1 cellular context compared by ENCODE assay signal in genomic region chr7:2555121-2556052, GRCh38.
TF ChIP-seq lines count a peak whose summit lies in the region.

Gene BRAT1, minus strand, starts transcription at chr7:2555524. Its CDS starts 1,093 bp downstream, at chr7:2554431.

TF ChIP-seq in K562, 482 proteins besides CTCF, POLR2A, EP300 and RAD21 (continued from another document and continues in another):
- TF ChIP-seq, protein P1, sequence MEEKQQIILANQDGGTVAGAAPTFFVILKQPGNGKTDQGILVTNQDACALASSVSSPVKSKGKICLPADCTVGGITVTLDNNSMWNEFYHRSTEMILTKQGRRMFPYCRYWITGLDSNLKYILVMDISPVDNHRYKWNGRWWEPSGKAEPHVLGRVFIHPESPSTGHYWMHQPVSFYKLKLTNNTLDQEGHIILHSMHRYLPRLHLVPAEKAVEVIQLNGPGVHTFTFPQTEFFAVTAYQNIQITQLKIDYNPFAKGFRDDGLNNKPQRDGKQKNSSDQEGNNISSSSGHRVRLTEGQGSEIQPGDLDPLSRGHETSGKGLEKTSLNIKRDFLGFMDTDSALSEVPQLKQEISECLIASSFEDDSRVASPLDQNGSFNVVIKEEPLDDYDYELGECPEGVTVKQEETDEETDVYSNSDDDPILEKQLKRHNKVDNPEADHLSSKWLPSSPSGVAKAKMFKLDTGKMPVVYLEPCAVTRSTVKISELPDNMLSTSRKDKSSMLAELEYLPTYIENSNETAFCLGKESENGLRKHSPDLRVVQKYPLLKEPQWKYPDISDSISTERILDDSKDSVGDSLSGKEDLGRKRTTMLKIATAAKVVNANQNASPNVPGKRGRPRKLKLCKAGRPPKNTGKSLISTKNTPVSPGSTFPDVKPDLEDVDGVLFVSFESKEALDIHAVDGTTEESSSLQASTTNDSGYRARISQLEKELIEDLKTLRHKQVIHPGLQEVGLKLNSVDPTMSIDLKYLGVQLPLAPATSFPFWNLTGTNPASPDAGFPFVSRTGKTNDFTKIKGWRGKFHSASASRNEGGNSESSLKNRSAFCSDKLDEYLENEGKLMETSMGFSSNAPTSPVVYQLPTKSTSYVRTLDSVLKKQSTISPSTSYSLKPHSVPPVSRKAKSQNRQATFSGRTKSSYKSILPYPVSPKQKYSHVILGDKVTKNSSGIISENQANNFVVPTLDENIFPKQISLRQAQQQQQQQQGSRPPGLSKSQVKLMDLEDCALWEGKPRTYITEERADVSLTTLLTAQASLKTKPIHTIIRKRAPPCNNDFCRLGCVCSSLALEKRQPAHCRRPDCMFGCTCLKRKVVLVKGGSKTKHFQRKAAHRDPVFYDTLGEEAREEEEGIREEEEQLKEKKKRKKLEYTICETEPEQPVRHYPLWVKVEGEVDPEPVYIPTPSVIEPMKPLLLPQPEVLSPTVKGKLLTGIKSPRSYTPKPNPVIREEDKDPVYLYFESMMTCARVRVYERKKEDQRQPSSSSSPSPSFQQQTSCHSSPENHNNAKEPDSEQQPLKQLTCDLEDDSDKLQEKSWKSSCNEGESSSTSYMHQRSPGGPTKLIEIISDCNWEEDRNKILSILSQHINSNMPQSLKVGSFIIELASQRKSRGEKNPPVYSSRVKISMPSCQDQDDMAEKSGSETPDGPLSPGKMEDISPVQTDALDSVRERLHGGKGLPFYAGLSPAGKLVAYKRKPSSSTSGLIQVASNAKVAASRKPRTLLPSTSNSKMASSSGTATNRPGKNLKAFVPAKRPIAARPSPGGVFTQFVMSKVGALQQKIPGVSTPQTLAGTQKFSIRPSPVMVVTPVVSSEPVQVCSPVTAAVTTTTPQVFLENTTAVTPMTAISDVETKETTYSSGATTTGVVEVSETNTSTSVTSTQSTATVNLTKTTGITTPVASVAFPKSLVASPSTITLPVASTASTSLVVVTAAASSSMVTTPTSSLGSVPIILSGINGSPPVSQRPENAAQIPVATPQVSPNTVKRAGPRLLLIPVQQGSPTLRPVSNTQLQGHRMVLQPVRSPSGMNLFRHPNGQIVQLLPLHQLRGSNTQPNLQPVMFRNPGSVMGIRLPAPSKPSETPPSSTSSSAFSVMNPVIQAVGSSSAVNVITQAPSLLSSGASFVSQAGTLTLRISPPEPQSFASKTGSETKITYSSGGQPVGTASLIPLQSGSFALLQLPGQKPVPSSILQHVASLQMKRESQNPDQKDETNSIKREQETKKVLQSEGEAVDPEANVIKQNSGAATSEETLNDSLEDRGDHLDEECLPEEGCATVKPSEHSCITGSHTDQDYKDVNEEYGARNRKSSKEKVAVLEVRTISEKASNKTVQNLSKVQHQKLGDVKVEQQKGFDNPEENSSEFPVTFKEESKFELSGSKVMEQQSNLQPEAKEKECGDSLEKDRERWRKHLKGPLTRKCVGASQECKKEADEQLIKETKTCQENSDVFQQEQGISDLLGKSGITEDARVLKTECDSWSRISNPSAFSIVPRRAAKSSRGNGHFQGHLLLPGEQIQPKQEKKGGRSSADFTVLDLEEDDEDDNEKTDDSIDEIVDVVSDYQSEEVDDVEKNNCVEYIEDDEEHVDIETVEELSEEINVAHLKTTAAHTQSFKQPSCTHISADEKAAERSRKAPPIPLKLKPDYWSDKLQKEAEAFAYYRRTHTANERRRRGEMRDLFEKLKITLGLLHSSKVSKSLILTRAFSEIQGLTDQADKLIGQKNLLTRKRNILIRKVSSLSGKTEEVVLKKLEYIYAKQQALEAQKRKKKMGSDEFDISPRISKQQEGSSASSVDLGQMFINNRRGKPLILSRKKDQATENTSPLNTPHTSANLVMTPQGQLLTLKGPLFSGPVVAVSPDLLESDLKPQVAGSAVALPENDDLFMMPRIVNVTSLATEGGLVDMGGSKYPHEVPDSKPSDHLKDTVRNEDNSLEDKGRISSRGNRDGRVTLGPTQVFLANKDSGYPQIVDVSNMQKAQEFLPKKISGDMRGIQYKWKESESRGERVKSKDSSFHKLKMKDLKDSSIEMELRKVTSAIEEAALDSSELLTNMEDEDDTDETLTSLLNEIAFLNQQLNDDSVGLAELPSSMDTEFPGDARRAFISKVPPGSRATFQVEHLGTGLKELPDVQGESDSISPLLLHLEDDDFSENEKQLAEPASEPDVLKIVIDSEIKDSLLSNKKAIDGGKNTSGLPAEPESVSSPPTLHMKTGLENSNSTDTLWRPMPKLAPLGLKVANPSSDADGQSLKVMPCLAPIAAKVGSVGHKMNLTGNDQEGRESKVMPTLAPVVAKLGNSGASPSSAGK (IDR thresholded peaks at IDR 0.05): no peak
- TF ChIP-seq ZNF707 (CRISPR knock-in tag; conservative IDR thresholded peaks at IDR 0.05) (no peak), HIVEP1 (CRISPR knock-in tag; IDR thresholded peaks at IDR 0.05) (no peak), IFI16 (CRISPR knock-in tag; IDR thresholded peaks at IDR 0.05) (no peak), MXD1 (CRISPR knock-in tag; IDR thresholded peaks at IDR 0.05; ENCODE audit: borderline replicate concordance, poor library complexity, severe bottlenecking) (no peak), RNF219 (CRISPR knock-in tag; IDR thresholded peaks at IDR 0.05) (no peak), RFX7 (CRISPR knock-in tag; IDR thresholded peaks at IDR 0.05) (no peak), RBFOX2 (IDR thresholded peaks at IDR 0.05; ENCODE audit: low read depth, low read length) (peak; percentile 83), KDM2B (CRISPR knock-in tag; IDR thresholded peaks at IDR 0.05) (no peak), ESRRA (IDR thresholded peaks at IDR 0.05; ENCODE audit: borderline replicate concordance, low read depth) (no peak; the same call in 1 of the 2 replicates), EGR1 (conservative IDR thresholded peaks at IDR 0.05) (peak; percentile 62), LARP7 (IDR thresholded peaks at IDR 0.05) (no peak), CGGBP1 (CRISPR knock-in tag; IDR thresholded peaks at IDR 0.05) (no peak), ZNF253 (CRISPR knock-in tag; conservative IDR thresholded peaks at IDR 0.05) (no peak), NFRKB (IDR thresholded peaks at IDR 0.05; ENCODE audit: low read depth) (0 out of 2 replicates have a peak, but pooled peaks have one; percentile 36), CHD4 (IDR thresholded peaks at IDR 0.05; ENCODE audit: insufficient read depth, insufficient replicate concordance, low read depth, low read length, poor library complexity, severe bottlenecking) (no peak), SRF (CRISPR knock-in tag; IDR thresholded peaks at IDR 0.05) (no peak), ATF7 (IDR thresholded peaks at IDR 0.05) (peak; percentile 99), NFATC3 (IDR thresholded peaks at IDR 0.05) (no peak), GTF2A2 (tag; IDR thresholded peaks at IDR 0.05) (no peak), MAFG (tag; conservative IDR thresholded peaks at IDR 0.05) (no peak), RB1 (IDR thresholded peaks at IDR 0.05; ENCODE audit: low read depth) (peak; percentile 56; the same call in 1 of the 2 replicates), ZNF274 (IDR thresholded peaks at IDR 0.05; ENCODE audit: borderline replicate concordance, low read depth, low read length) (no peak), ZNF445 (CRISPR knock-in tag; IDR thresholded peaks at IDR 0.05; ENCODE audit: low read depth) (no peak), POLR2B (IDR thresholded peaks at IDR 0.05; ENCODE audit: low read depth, partially characterized antibody) (peak; percentile 60), KLF10 (CRISPR knock-in tag; IDR thresholded peaks at IDR 0.05) (no peak)
- TF ChIP-seq, protein P2, sequence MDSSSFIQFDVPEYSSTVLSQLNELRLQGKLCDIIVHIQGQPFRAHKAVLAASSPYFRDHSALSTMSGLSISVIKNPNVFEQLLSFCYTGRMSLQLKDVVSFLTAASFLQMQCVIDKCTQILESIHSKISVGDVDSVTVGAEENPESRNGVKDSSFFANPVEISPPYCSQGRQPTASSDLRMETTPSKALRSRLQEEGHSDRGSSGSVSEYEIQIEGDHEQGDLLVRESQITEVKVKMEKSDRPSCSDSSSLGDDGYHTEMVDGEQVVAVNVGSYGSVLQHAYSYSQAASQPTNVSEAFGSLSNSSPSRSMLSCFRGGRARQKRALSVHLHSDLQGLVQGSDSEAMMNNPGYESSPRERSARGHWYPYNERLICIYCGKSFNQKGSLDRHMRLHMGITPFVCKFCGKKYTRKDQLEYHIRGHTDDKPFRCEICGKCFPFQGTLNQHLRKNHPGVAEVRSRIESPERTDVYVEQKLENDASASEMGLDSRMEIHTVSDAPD (CRISPR knock-in tag; IDR thresholded peaks at IDR 0.05): no peak
- TF ChIP-seq, protein P3, sequence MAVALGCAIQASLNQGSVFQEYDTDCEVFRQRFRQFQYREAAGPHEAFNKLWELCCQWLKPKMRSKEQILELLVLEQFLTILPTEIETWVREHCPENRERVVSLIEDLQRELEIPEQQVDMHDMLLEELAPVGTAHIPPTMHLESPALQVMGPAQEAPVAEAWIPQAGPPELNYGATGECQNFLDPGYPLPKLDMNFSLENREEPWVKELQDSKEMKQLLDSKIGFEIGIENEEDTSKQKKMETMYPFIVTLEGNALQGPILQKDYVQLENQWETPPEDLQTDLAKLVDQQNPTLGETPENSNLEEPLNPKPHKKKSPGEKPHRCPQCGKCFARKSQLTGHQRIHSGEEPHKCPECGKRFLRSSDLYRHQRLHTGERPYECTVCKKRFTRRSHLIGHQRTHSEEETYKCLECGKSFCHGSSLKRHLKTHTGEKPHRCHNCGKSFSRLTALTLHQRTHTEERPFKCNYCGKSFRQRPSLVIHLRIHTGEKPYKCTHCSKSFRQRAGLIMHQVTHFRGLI (CRISPR knock-in tag; IDR thresholded peaks at IDR 0.05): no peak
- TF ChIP-seq, protein P4, sequence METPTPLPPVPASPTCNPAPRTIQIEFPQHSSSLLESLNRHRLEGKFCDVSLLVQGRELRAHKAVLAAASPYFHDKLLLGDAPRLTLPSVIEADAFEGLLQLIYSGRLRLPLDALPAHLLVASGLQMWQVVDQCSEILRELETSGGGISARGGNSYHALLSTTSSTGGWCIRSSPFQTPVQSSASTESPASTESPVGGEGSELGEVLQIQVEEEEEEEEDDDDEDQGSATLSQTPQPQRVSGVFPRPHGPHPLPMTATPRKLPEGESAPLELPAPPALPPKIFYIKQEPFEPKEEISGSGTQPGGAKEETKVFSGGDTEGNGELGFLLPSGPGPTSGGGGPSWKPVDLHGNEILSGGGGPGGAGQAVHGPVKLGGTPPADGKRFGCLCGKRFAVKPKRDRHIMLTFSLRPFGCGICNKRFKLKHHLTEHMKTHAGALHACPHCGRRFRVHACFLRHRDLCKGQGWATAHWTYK (CRISPR knock-in tag; IDR thresholded peaks at IDR 0.05): 0 out of 2 replicates have a peak, but pooled peaks have one; percentile 26
- TF ChIP-seq, protein P5, sequence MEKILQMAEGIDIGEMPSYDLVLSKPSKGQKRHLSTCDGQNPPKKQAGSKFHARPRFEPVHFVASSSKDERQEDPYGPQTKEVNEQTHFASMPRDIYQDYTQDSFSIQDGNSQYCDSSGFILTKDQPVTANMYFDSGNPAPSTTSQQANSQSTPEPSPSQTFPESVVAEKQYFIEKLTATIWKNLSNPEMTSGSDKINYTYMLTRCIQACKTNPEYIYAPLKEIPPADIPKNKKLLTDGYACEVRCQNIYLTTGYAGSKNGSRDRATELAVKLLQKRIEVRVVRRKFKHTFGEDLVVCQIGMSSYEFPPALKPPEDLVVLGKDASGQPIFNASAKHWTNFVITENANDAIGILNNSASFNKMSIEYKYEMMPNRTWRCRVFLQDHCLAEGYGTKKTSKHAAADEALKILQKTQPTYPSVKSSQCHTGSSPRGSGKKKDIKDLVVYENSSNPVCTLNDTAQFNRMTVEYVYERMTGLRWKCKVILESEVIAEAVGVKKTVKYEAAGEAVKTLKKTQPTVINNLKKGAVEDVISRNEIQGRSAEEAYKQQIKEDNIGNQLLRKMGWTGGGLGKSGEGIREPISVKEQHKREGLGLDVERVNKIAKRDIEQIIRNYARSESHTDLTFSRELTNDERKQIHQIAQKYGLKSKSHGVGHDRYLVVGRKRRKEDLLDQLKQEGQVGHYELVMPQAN (IDR thresholded peaks at IDR 0.05; ENCODE audit: borderline replicate concordance): no peak
- TF ChIP-seq, protein P6, sequence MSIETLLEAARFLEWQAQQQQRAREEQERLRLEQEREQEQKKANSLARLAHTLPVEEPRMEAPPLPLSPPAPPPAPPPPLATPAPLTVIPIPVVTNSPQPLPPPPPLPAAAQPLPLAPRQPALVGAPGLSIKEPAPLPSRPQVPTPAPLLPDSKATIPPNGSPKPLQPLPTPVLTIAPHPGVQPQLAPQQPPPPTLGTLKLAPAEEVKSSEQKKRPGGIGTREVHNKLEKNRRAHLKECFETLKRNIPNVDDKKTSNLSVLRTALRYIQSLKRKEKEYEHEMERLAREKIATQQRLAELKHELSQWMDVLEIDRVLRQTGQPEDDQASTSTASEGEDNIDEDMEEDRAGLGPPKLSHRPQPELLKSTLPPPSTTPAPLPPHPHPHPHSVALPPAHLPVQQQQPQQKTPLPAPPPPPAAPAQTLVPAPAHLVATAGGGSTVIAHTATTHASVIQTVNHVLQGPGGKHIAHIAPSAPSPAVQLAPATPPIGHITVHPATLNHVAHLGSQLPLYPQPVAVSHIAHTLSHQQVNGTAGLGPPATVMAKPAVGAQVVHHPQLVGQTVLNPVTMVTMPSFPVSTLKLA (conservative IDR thresholded peaks at IDR 0.05): peak; percentile 66 to 79
- TF ChIP-seq, protein P7, sequence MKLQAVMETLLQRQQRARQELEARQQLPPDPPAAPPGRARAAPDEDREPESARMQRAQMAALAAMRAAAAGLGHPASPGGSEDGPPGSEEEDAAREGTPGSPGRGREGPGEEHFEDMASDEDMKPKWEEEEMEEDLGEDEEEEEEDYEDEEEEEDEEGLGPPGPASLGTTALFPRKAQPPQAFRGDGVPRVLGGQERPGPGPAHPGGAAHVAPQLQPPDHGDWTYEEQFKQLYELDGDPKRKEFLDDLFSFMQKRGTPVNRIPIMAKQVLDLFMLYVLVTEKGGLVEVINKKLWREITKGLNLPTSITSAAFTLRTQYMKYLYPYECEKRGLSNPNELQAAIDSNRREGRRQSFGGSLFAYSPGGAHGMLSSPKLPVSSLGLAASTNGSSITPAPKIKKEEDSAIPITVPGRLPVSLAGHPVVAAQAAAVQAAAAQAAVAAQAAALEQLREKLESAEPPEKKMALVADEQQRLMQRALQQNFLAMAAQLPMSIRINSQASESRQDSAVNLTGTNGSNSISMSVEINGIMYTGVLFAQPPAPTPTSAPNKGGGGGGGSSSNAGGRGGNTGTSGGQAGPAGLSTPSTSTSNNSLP (IDR thresholded peaks at IDR 0.05; ENCODE audit: borderline replicate concordance, low read depth, low read length): no peak
